8 cellular contexts compared by ENCODE assay signal in the genomic region with DNA sequence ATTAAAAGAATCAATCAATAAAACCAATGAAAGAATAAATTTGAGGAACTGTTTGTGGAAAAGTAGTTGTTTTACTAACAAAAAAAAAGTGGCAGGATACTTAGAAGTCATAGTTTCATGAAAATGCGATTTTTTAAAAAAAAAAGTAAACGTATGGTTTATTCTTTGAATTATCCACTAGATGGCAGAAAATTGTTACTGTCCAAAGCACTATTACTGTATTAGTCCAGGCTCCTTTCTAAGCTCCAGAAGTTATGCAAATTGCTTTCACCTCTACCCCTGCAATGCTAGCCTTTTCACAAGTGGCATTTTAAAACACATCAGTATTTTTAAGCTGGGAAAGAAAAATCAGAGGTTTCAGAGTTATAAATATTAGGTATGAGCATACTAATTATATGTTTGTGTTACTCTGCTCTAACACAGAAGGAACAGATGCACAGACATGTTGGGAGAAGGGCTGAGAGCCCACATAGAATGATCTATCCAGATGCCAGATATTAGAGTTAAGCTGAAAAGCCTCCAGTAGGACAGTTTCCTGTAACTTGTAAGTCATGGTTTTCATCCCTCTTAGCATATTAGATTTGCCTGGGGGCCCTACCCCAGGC.
A peak's percentile ranks its signal among the peaks of the same experiment; 100 is the strongest.
DNase-seq lines count a peak whose midpoint lies in the region; ATAC-seq and FAIRE-seq lines count a peak whose summit lies in the region.

No MANE protein-coding gene starts in this region.

- no peak overlapping the region for H3K27ac Mint-ChIP-seq in central memory CD8-positive, alpha-beta T cell (ENCODE audit: low read depth)
- H3K27ac Mint-ChIP-seq in activated T-helper 2 cell treated with anti-CD3 and anti-CD28 coated beads, Interferon-gamma antibody, Interleukin-2, Interleukin-4, amounts not matched to agents 10 μg/mL and 5 μg/mL and 100 μg/mL, durations not matched to agents 14 hours and 24 hours and 36 hours, result no peak overlapping the region

- H3K36me3 Mint-ChIP-seq in central memory CD8-positive, alpha-beta T cell (ENCODE audit: insufficient read depth), result no peaks in the 10 kb centered on the region
- H3K36me3 Mint-ChIP-seq in activated T-helper 2 cell treated with anti-CD3 and anti-CD28 coated beads, Interferon-gamma antibody, Interleukin-2, Interleukin-4, amounts not matched to agents 10 μg/mL and 5 μg/mL and 100 μg/mL, durations not matched to agents 14 hours and 24 hours and 36 hours (ENCODE audit: low read depth), result no peaks in the 10 kb centered on the region

- FAIRE-seq in G401.6 (lab: Jason Lieb, UNC), result peak; percentile 93

- intact Hi-C loops in head of caudate nucleus (cut with DNase I), result loop anchor here (5.0 kb wide), 2 partner anchors 270 to 430 kb away; a partner anchor contains a TSS
- intact Hi-C loops in activated T-helper 2 cell treated with anti-CD3 and anti-CD28 coated beads, Interferon-gamma antibody, Interleukin-2, Interleukin-4, amounts not matched to agents 10 μg/mL and 5 μg/mL and 100 μg/mL, durations not matched to agents 14 hours and 24 hours and 36 hours (cut with micrococcal nuclease), result loop anchor here (1.0 to 10.0 kb wide), 3 partner anchors 270 to 768 kb away; a partner anchor contains a TSS

- H3K4me3 Mint-ChIP-seq in central memory CD8-positive, alpha-beta T cell, result no peak overlapping the region
- H3K4me3 Mint-ChIP-seq in activated T-helper 2 cell treated with anti-CD3 and anti-CD28 coated beads, Interferon-gamma antibody, Interleukin-2, Interleukin-4, amounts not matched to agents 10 μg/mL and 5 μg/mL and 100 μg/mL, durations not matched to agents 14 hours and 24 hours and 36 hours (ENCODE audit: low read depth), result no peak overlapping the region

- H3K9me3 Mint-ChIP-seq in central memory CD8-positive, alpha-beta T cell, result no peaks in the 10 kb centered on the region
- no peaks in the 10 kb centered on the region for H3K9me3 Mint-ChIP-seq in activated T-helper 2 cell treated with anti-CD3 and anti-CD28 coated beads, Interferon-gamma antibody, Interleukin-2, Interleukin-4, amounts not matched to agents 10 μg/mL and 5 μg/mL and 100 μg/mL, durations not matched to agents 14 hours and 24 hours and 36 hours

- ATAC-seq in GM21367 (IDR thresholded peaks at IDR 0.05; ENCODE audit: unreplicated experiment), result peak; percentile 96
- ATAC-seq in HG03460 (IDR thresholded peaks at IDR 0.05; ENCODE audit: unreplicated experiment), result peak; percentile 94
- peak; percentile 54 for ATAC-seq in central memory CD8-positive, alpha-beta T cell (replicated peaks; ENCODE audit: extremely low read depth, poor library complexity, severe bottlenecking)

- DNase-seq in NCI-H748 (lab: John Stamatoyannopoulos, UW; ENCODE audit: unreplicated experiment), result peak; percentile 75
- no peak for DNase-seq in central memory CD8-positive, alpha-beta T cell (ENCODE audit: low spot score in 2 of 2)
- DNase-seq in midbrain (lab: John Stamatoyannopoulos, UW), result peak; percentile 31
- DNase-seq in head of caudate nucleus, result no peak
- DNase-seq in activated T-helper 2 cell treated with anti-CD3 and anti-CD28 coated beads, Interferon-gamma antibody, Interleukin-2, Interleukin-4, amounts not matched to agents 10 μg/mL and 5 μg/mL and 100 μg/mL, durations not matched to agents 14 hours and 24 hours and 36 hours (ENCODE audit: low spot score), result no peak

- peaks cover 23% of the 10 kb centered on the region for H3K27me3 Mint-ChIP-seq in central memory CD8-positive, alpha-beta T cell
- H3K27me3 Mint-ChIP-seq in activated T-helper 2 cell treated with anti-CD3 and anti-CD28 coated beads, Interferon-gamma antibody, Interleukin-2, Interleukin-4, amounts not matched to agents 10 μg/mL and 5 μg/mL and 100 μg/mL, durations not matched to agents 14 hours and 24 hours and 36 hours (ENCODE audit: low read depth), result peaks cover 17% of the 10 kb centered on the region

- H3K4me1 Mint-ChIP-seq in central memory CD8-positive, alpha-beta T cell, result no peaks in the 10 kb centered on the region
- peaks cover 7% of the 10 kb centered on the region for H3K4me1 Mint-ChIP-seq in activated T-helper 2 cell treated with anti-CD3 and anti-CD28 coated beads, Interferon-gamma antibody, Interleukin-2, Interleukin-4, amounts not matched to agents 10 μg/mL and 5 μg/mL and 100 μg/mL, durations not matched to agents 14 hours and 24 hours and 36 hours (ENCODE audit: low read depth)

Comparison
In these comparisons a context has a peak if more than half of its experiments do, and no peak if none do; other contexts are left out.
1. DNase-seq: peak in NCI-H748 (single experiment) and midbrain (single experiment); none in central memory CD8-positive, alpha-beta T cell (0 of 2), head of caudate nucleus (0 of 42) and activated T-helper 2 cell treated with anti-CD3 and anti-CD28 coated beads, Interferon-gamma antibody, Interleukin-2, Interleukin-4, amounts not matched to agents 10 μg/mL and 5 μg/mL and 100 μg/mL, durations not matched to agents 14 hours and 24 hours and 36 hours (single experiment).
2. Peak in every context shown above with its lines, with median percentiles within 50 percentile points of each other: ATAC-seq.